Comparison of ENCODE assay signal across 8 cellular contexts in genomic region chr14:99684356-99684952, GRCh38. TPM values are rescaled to one million over a fixed set of nuclear protein-coding genes. Genes with fewer than 3 reads are reported as not detected.
A peak's percentile ranks its signal among the peaks of the same experiment; 100 is the strongest.
DNase-seq lines count a peak whose midpoint lies in the region; ATAC-seq and TF ChIP-seq lines count a peak whose summit lies in the region.

No MANE protein-coding gene starts in this region.

- H3K4me1 Mint-ChIP-seq in nephron progenitor cell (peaks cover 28% of the 10 kb centered on the region), endothelial cell (ENCODE audit: unreplicated experiment) (peaks cover 24% of the 10 kb centered on the region)

- TF ChIP-seq CTCF in right atrium auricular region (IDR thresholded peaks at IDR 0.05) (no peak), mammary epithelial cell (conservative IDR thresholded peaks at IDR 0.05 in 1 of 2, IDR thresholded peaks at IDR 0.05 in 1 of 2; ENCODE audit: extremely low read depth in 1 of 2, insufficient read depth in 1 of 2, low read depth in 1 of 2, low read length in 2 of 2) (no peak), nephron progenitor cell (IDR thresholded peaks at IDR 0.05) (no peak), endothelial cell (IDR thresholded peaks at IDR 0.05; ENCODE audit: unreplicated experiment) (no peak)

- H3K9me3 ChIP-seq in right atrium auricular region (no peaks in the 10 kb centered on the region), mammary epithelial cell (replicated peaks; ENCODE audit: insufficient read depth, low read length) (no peaks in the 10 kb centered on the region)

- peak overlapping the region; percentile 77 for H3K4me3 Mint-ChIP-seq in nephron progenitor cell
- no peak overlapping the region for H3K4me3 Mint-ChIP-seq in endothelial cell (ENCODE audit: unreplicated experiment)

- peaks cover 57% of the 10 kb centered on the region for H3K27me3 Mint-ChIP-seq in nephron progenitor cell (ENCODE audit: low read depth, poor library complexity)
- peaks cover 14% of the 10 kb centered on the region for H3K27me3 Mint-ChIP-seq in endothelial cell (ENCODE audit: unreplicated experiment)

- dilution Hi-C loops in mammary epithelial cell (cut with HindIII; ENCODE audit: low sequenced_read_pairs): loop anchor here (10.0 kb wide), 2 partner anchors 70 to 140 kb away; no protein-coding TSS in a partner anchor

- H3K79me2 ChIP-seq in mammary epithelial cell (ENCODE audit: insufficient read depth, low read length): no peaks in the 10 kb centered on the region

- H3K27ac Mint-ChIP-seq in nephron progenitor cell (no peak overlapping the region), endothelial cell (ENCODE audit: unreplicated experiment) (no peak overlapping the region)

- DNase-seq in right atrium auricular region (ENCODE audit: low spot score) (no peak), Right ventricle myocardium superior (no peak), mammary epithelial cell (peak; percentile 6), nephron progenitor cell (no peak), hippocampal formation (lab: John Stamatoyannopoulos, UW) (no peak), endothelial cell (ENCODE audit: low spot score) (no peak), cerebellar nuclear complex (lab: John Stamatoyannopoulos, UW) (no peak)

- BruUV-seq in mammary epithelial cell (replicated peaks; lab: Mats Ljungman, UMichigan): no TSS peak

- H3K4me3 ChIP-seq in right atrium auricular region (peak overlapping the region; percentile 46 to 71), mammary epithelial cell (replicated peaks in 1 of 3; ENCODE audit: insufficient read depth in 1 of 3, low read depth in 2 of 3, low read length in 3 of 3) (peak overlapping the region; percentile 34 to 64 (median 59))

- intact Hi-C loops in Right ventricle myocardium superior (cut with DNase I) (loop anchor here (5.0 kb wide), 1 partner anchor 203 kb away; no protein-coding TSS in a partner anchor), mammary epithelial cell (cut with micrococcal nuclease) (loop anchor here (5.0 kb wide), 1 partner anchor 412 kb away; the partner anchor contains the start of gene BCL11B)

- CTCF ChIA-PET in mammary epithelial cell (lab: Charles Lee; ENCODE audit: low non-redundant PET): interaction anchor here (0.6 kb wide), 1 partner anchor 11 kb away, joined by 3 read pairs; no protein-coding TSS in a partner anchor

- no peak overlapping the region for H3K9ac ChIP-seq in mammary epithelial cell (ENCODE audit: insufficient read depth, low read length)

- H3K9me3 Mint-ChIP-seq in nephron progenitor cell (no peaks in the 10 kb centered on the region), endothelial cell (ENCODE audit: unreplicated experiment) (no peaks in the 10 kb centered on the region)

- ATAC-seq in Right ventricle myocardium superior (ENCODE audit: poor library complexity) (no peak), HG03280 (IDR thresholded peaks at IDR 0.05; ENCODE audit: unreplicated experiment) (peak; percentile 33)

- in situ Hi-C loops in mammary epithelial cell (cut with MboI; ENCODE audit: low sequenced_read_pairs in 2 of 2): loop anchor here in 1 of 2 donors (25.0 kb wide), 1 partner anchor 203 kb away; no protein-coding TSS in a partner anchor

- H3K36me3 Mint-ChIP-seq in nephron progenitor cell (ENCODE audit: low read depth): no peaks in the 10 kb centered on the region
- H3K36me3 Mint-ChIP-seq in endothelial cell (ENCODE audit: low read depth, unreplicated experiment): peaks cover 5% of the 10 kb centered on the region

- H3K27ac ChIP-seq in right atrium auricular region (peak overlapping the region; percentile 61 to 66), mammary epithelial cell (ENCODE audit: insufficient read depth, low read depth, low read length) (no peak overlapping the region)

- peak overlapping the region; percentile 99 for H3K4me2 ChIP-seq in mammary epithelial cell (ENCODE audit: insufficient read depth, low read depth, low read length)

- no peaks in the 10 kb centered on the region for H3K27me3 ChIP-seq in right atrium auricular region
- peaks cover 4% of the 10 kb centered on the region for H3K27me3 ChIP-seq in mammary epithelial cell (ENCODE audit: insufficient read depth, low read length)

- H3K36me3 ChIP-seq in right atrium auricular region (no peaks in the 10 kb centered on the region), mammary epithelial cell (ENCODE audit: insufficient read depth, low read length) (no peaks in the 10 kb centered on the region)

- 20% methylated on average over 1 of the region's 51 CpGs for WGBS in mammary epithelial cell (ENCODE audit: low coverage, missing lambda C conversion rate)

- peak overlapping the region; percentile 87 for H2AFZ ChIP-seq in mammary epithelial cell (ENCODE audit: low read depth, low read length)

- no peaks in the 10 kb centered on the region for H4K20me1 ChIP-seq in mammary epithelial cell (ENCODE audit: insufficient read depth, low read length)

- H3K4me1 ChIP-seq in right atrium auricular region (peaks cover 0 to 16% of the 10 kb centered on the region in 2 donors), mammary epithelial cell (ENCODE audit: insufficient read depth, low read length) (peaks cover 19% of the 10 kb centered on the region)

RNA-seq across cellular contexts. Expression of gene CYP46A1, which starts 0.4 kb away (rescaled TPM):
- total RNA-seq in right atrium auricular region: 1 to 10 TPM; 1.4 to 6.9 TPM
- total RNA-seq in Right ventricle myocardium superior: 3.0 TPM
- not detected for total RNA-seq in mammary epithelial cell
- polyA plus RNA-seq in mammary epithelial cell: not detected
- polyA minus RNA-seq in mammary epithelial cell: not detected
- 5.2 TPM for total RNA-seq in endothelial cell (ENCODE audit: unreplicated experiment)

RNA-seq across cellular contexts. Expression of gene HHIPL1, which starts 39.5 kb away (rescaled TPM):
- total RNA-seq in right atrium auricular region (1 to 10 TPM; 1.8 to 2.4 TPM), Right ventricle myocardium superior (1.6 TPM), mammary epithelial cell (under 1 TPM; 0.38 to 0.83 TPM), endothelial cell (ENCODE audit: unreplicated experiment) (15.1 TPM)
- 0.06 TPM for polyA plus RNA-seq in mammary epithelial cell
- not detected for polyA minus RNA-seq in mammary epithelial cell
